In the genomic region with DNA sequence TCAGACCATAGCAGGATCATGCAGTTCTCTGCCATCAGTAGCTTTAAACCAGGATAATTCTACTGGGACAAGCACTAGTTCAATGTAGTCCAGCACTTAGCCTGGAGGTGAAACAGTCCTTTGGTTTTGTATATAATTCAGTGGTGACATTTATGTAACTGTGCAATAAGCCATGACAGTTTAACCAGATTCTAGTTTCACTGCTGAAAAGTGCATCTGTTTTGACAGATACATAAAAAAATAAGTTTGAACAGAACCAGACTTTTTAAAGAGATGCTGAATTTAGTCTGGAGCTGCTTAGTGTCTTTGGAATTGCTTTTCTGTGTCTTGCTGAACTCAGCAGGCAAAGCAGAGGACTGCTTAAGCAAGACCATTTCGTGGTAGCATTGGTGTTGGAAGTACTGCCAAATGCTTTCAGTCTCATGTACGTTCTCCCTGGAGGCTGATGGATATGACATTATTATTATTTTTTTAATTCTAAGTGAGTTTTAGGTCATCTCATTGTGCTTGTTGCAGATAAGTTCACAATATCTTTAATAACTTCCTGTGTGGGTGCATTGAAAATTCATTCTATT, we compare ENCODE assay signal across 2 cellular contexts.
TF ChIP-seq lines count a peak whose summit lies in the region.

No MANE protein-coding gene starts in this region.

TF ChIP-seq in GM12878, 131 proteins besides CTCF, POLR2A, EP300 and RAD21 (continued from another document):
- TF ChIP-seq, protein P1, sequence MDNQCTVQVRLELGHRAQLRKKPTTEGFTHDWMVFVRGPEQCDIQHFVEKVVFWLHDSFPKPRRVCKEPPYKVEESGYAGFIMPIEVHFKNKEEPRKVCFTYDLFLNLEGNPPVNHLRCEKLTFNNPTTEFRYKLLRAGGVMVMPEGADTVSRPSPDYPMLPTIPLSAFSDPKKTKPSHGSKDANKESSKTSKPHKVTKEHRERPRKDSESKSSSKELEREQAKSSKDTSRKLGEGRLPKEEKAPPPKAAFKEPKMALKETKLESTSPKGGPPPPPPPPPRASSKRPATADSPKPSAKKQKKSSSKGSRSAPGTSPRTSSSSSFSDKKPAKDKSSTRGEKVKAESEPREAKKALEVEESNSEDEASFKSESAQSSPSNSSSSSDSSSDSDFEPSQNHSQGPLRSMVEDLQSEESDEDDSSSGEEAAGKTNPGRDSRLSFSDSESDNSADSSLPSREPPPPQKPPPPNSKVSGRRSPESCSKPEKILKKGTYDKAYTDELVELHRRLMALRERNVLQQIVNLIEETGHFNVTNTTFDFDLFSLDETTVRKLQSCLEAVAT (IDR thresholded peaks at IDR 0.05): no peak
- TF ChIP-seq HCFC1 (IDR thresholded peaks at IDR 0.05; ENCODE audit: low read length): no peak
- TF ChIP-seq, protein P2, sequence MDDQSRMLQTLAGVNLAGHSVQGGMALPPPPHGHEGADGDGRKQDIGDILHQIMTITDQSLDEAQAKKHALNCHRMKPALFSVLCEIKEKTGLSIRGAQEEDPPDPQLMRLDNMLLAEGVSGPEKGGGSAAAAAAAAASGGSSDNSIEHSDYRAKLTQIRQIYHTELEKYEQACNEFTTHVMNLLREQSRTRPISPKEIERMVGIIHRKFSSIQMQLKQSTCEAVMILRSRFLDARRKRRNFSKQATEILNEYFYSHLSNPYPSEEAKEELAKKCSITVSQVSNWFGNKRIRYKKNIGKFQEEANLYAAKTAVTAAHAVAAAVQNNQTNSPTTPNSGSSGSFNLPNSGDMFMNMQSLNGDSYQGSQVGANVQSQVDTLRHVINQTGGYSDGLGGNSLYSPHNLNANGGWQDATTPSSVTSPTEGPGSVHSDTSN (IDR thresholded peaks at IDR 0.05; ENCODE audit: insufficient replicate concordance, low read depth, low read length): no peak

TF ChIP-seq in HEK293T, 16 proteins besides CTCF, POLR2A, EP300 and RAD21:
- TF ChIP-seq PKNOX1 (IDR thresholded peaks at IDR 0.05): no peak
- TF ChIP-seq NFRKB (IDR thresholded peaks at IDR 0.05): no peak
- no peak for TF ChIP-seq SP1 (IDR thresholded peaks at IDR 0.05)
- TF ChIP-seq FOXM1 (IDR thresholded peaks at IDR 0.05; ENCODE audit: borderline replicate concordance): no peak
- no peak for TF ChIP-seq LEF1 (IDR thresholded peaks at IDR 0.05; ENCODE audit: borderline replicate concordance)
- no peak for TF ChIP-seq ELF4 (IDR thresholded peaks at IDR 0.05)
- no peak for TF ChIP-seq L3MBTL2 (conservative IDR thresholded peaks at IDR 0.05)
- no peak for TF ChIP-seq FOXA1 (IDR thresholded peaks at IDR 0.05)
- TF ChIP-seq ARNT (IDR thresholded peaks at IDR 0.05): no peak
- TF ChIP-seq BHLHE40 (IDR thresholded peaks at IDR 0.05; ENCODE audit: borderline replicate concordance): no peak
- TF ChIP-seq HDGF (IDR thresholded peaks at IDR 0.05; ENCODE audit: borderline replicate concordance): no peak
- no peak for TF ChIP-seq ZNF384 (IDR thresholded peaks at IDR 0.05)
- TF ChIP-seq CTBP1 (IDR thresholded peaks at IDR 0.05; ENCODE audit: borderline replicate concordance): no peak
- no peak for TF ChIP-seq SUZ12 (IDR thresholded peaks at IDR 0.05)
- no peak for TF ChIP-seq TARDBP (IDR thresholded peaks at IDR 0.05)
- TF ChIP-seq FOXK2 (IDR thresholded peaks at IDR 0.05): no peak
